In the genomic region with DNA sequence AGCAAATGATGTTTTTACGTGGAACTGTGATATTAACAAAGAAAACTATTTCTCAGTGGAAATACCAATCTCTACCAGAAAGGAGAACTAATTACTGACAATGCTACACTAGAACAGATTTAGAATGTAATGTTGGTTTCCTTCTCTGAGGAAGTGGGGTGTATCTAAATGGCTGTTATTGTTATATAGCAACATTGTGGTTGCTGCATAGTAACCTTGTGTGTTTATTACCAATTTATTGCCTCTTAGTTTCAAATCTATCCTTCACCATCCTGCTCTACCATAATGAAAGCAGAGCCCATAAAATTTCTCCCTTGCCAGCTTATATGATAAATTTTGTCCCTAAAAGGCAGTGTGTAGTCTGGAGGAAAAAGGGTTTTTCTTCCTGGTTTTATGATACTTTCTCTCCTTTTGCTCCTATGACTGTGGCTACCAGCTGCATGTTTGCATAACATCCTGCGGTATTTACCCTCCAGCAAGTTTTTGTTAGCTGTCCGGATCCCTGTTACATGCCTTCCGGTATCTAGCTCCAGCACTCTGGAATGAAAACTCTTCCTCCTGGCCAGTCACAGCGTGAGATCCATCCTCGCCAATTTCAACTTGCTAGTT, we compare ENCODE assay signal across 9 cellular contexts.
DNase-seq lines count a peak whose midpoint lies in the region; ATAC-seq and TF ChIP-seq lines count a peak whose summit lies in the region.
"Had no signal": no experiment of that assay in that cellular context is flagged by ENCODE, and none has a peak within 500 bp of the region (broad histone marks: within the 10 kb centered on the region; RNA-seq: fewer than 3 reads in every experiment).

No MANE protein-coding gene starts in this region.

- no peak overlapping the region for H3K4me3 ChIP-seq in foreskin fibroblast (ENCODE audit: low read depth in 1 of 2, low read length in 2 of 2)
- H3K4me3 ChIP-seq in skeletal muscle cell (ENCODE audit: low read depth, low read length), result no peak overlapping the region

- DNase-seq in SHP77 (lab: John Stamatoyannopoulos, UW), result peak; percentile 60 to 74
- DNase-seq in foreskin fibroblast, result peak; percentile 81 to 93
- peak; percentile 41 for DNase-seq in skeletal muscle cell (ENCODE audit: low read depth)
- no peak for DNase-seq in NCI-H1105 treated with DMSO at 0.1 percent for 48 hours (lab: John Stamatoyannopoulos, UW)
- DNase-seq in DMS114 treated with DMSO at 0.1 percent for 48 hours (lab: John Stamatoyannopoulos, UW; ENCODE audit: unreplicated experiment), result no peak

- TF ChIP-seq CTCF in C4-2B (conservative IDR thresholded peaks at IDR 0.05) (no peak), foreskin fibroblast (IDR thresholded peaks at IDR 0.05; ENCODE audit: low read depth, low read length) (no peak)

- ATAC-seq in GM19438 (IDR thresholded peaks at IDR 0.05; ENCODE audit: low read depth, unreplicated experiment), result peak; percentile 62
- peak; percentile 62 for ATAC-seq in HG03457 (IDR thresholded peaks at IDR 0.05; ENCODE audit: unreplicated experiment)

- peak overlapping the region; percentile 64 for H3K27ac ChIP-seq in C4-2B
- H3K27ac ChIP-seq: neutrophil had no signal

Comparison
In these comparisons a context has a peak if more than half of its experiments do, and no peak if none do; other contexts are left out.
1. DNase-seq: peak in SHP77 (2 of 2), foreskin fibroblast (2 of 2) and skeletal muscle cell (single experiment); none in NCI-H1105 treated with DMSO at 0.1 percent for 48 hours (single experiment) and DMS114 treated with DMSO at 0.1 percent for 48 hours (single experiment).